29 cellular contexts compared by ENCODE assay signal in the genomic region with DNA sequence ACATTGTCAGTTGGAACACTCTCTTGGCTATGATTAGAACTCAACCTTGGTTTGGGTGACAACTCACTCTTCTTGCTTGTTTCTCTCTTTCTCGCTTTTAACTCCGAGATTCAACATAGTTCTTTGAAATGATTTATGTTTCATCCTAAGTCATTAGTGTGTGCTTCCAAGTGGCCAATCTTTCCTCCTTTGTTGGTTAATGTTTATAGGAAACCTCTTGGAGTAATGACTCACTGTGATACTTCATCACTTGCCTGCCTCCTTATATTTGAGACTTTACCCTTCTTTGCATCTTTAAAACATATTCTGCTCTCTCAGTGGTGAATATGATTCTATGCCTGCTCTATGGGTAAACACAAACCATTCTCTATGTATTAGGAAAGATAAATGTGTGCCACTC.
DNase-seq lines count a peak whose midpoint lies in the region; ATAC-seq and TF ChIP-seq lines count a peak whose summit lies in the region.
"Had no signal": no experiment of that assay in that cellular context is flagged by ENCODE, and none has a peak within 500 bp of the region (broad histone marks: within the 10 kb centered on the region; RNA-seq: fewer than 3 reads in every experiment).

No MANE protein-coding gene starts in this region.

- H2AFZ ChIP-seq in hepatocyte (no peak overlapping the region), parathyroid adenoma (peak overlapping the region; percentile 6)

- peak overlapping the region; percentile 16 for H3K4me2 ChIP-seq in hepatocyte
- H3K4me2 ChIP-seq in parathyroid adenoma (ENCODE audit: low read length): no peak overlapping the region
- H3K4me2 ChIP-seq: BLaER1 had no signal

- in situ Hi-C loops in gastrocnemius medialis (cut with MboI; ENCODE audit: low sequenced_read_pairs in 4 of 4): no loop called here

- no peaks in the 10 kb centered on the region for H3K27me3 ChIP-seq in hepatocyte
- H3K27me3 ChIP-seq in parathyroid adenoma (ENCODE audit: control insufficient read depth, insufficient read depth, low read length): no peaks in the 10 kb centered on the region
- H3K27me3 ChIP-seq in gastrocnemius medialis: no peaks in the 10 kb centered on the region
- H3K27me3 ChIP-seq: BLaER1, dorsolateral prefrontal cortex, heart right ventricle, Peyer's patch had no signal

- H3K4me1 Mint-ChIP-seq in Calu3 (ENCODE audit: low read depth, unreplicated experiment): peaks cover 16% of the 10 kb centered on the region
- H3K4me1 Mint-ChIP-seq: activated CD4-positive, alpha-beta T cell treated with anti-CD3 and anti-CD28 coated beads, Interleukin-2, amount 10 ng/mL, durations not matched to agents 24 days and 14 days; activated naive CD8-positive, alpha-beta T cell treated with anti-CD3 and anti-CD28 coated beads, Interleukin-2, amount 10 ng/mL, durations not matched to agents 7 days and 5 days; naive thymus-derived CD8-positive, alpha-beta T cell had no signal

- H3K36me3 Mint-ChIP-seq in Calu3 (ENCODE audit: insufficient read depth, unreplicated experiment): no peaks in the 10 kb centered on the region
- H3K36me3 Mint-ChIP-seq: activated naive CD8-positive, alpha-beta T cell treated with anti-CD3 and anti-CD28 coated beads, Interleukin-2, amount 10 ng/mL, durations not matched to agents 7 days and 5 days; naive thymus-derived CD8-positive, alpha-beta T cell had no signal

- no peaks in the 10 kb centered on the region for H3K9me3 ChIP-seq in hepatocyte (ENCODE audit: low read depth)
- no peaks in the 10 kb centered on the region for H3K9me3 ChIP-seq in parathyroid adenoma (ENCODE audit: control insufficient read depth, low read length)
- no peaks in the 10 kb centered on the region for H3K9me3 ChIP-seq in gastrocnemius medialis
- H3K9me3 ChIP-seq: BLaER1, Peyer's patch had no signal

- H3K79me2 ChIP-seq in hepatocyte: no peaks in the 10 kb centered on the region
- no peaks in the 10 kb centered on the region for H3K79me2 ChIP-seq in parathyroid adenoma

- TF ChIP-seq POLR2A in gastrocnemius medialis (IDR thresholded peaks at IDR 0.05): no peak

- H3K9me2 ChIP-seq in hepatocyte (replicated peaks; ENCODE audit: insufficient read depth): no peaks in the 10 kb centered on the region

- intact Hi-C loops in Calu3 (cut with micrococcal nuclease; ENCODE audit: unreplicated experiment): loop anchor here (10.0 kb wide), 1 partner anchor 202 kb away; no protein-coding TSS in a partner anchor
- intact Hi-C loops in gastrocnemius medialis (cut with DNase I; ENCODE audit: low total_unique reads): no loop called here

- peak overlapping the region; percentile 37 for H3K27ac Mint-ChIP-seq in Calu3 (ENCODE audit: unreplicated experiment)
- H3K27ac Mint-ChIP-seq: activated CD4-positive, alpha-beta T cell treated with anti-CD3 and anti-CD28 coated beads, Interleukin-2, amount 10 ng/mL, durations not matched to agents 24 days and 14 days; activated naive CD8-positive, alpha-beta T cell treated with anti-CD3 and anti-CD28 coated beads, Interleukin-2, amount 10 ng/mL, durations not matched to agents 7 days and 5 days; naive thymus-derived CD8-positive, alpha-beta T cell; stimulated activated naive CD8-positive, alpha-beta T cell treated with anti-CD3 and anti-CD28 coated beads, Interleukin-15, Interleukin-2, amounts not matched to agents 100 ng/mL and 50 ng/mL, for 24 hours had no signal

- no TSS peak for BruUV-seq in Calu3 (replicated peaks; lab: Mats Ljungman, UMichigan)

- peak overlapping the region; percentile 45 for H3K27ac ChIP-seq in hepatocyte
- no peak overlapping the region for H3K27ac ChIP-seq in parathyroid adenoma
- H3K27ac ChIP-seq in gastrocnemius medialis: no peak overlapping the region
- H3K27ac ChIP-seq: BLaER1, dorsolateral prefrontal cortex, heart right ventricle, Peyer's patch, VCaP had no signal

- H3K4me3 ChIP-seq in hepatocyte: no peak overlapping the region
- H3K4me3 ChIP-seq in parathyroid adenoma (ENCODE audit: low read depth, low read length): no peak overlapping the region
- H3K4me3 ChIP-seq in gastrocnemius medialis: no peak overlapping the region
- H3K4me3 ChIP-seq: BLaER1, dorsolateral prefrontal cortex, GM12878, heart right ventricle, Peyer's patch had no signal

- no peaks in the 10 kb centered on the region for H4K20me1 ChIP-seq in hepatocyte (ENCODE audit: insufficient read depth, poor library complexity, severe bottlenecking)
- H4K20me1 ChIP-seq: BLaER1 had no signal

- H3K27me3 Mint-ChIP-seq in Calu3 (ENCODE audit: unreplicated experiment): no peaks in the 10 kb centered on the region
- H3K27me3 Mint-ChIP-seq: activated CD4-positive, alpha-beta T cell treated with anti-CD3 and anti-CD28 coated beads, Interleukin-2, amount 10 ng/mL, durations not matched to agents 24 days and 14 days; activated naive CD8-positive, alpha-beta T cell treated with anti-CD3 and anti-CD28 coated beads, Interleukin-2, amount 10 ng/mL, durations not matched to agents 7 days and 5 days; naive thymus-derived CD8-positive, alpha-beta T cell; stimulated activated naive CD8-positive, alpha-beta T cell treated with anti-CD3 and anti-CD28 coated beads, Interleukin-15, Interleukin-2, amounts not matched to agents 100 ng/mL and 50 ng/mL, for 24 hours had no signal

- H3K36me3 ChIP-seq in hepatocyte (replicated peaks; ENCODE audit: insufficient read depth, low read depth) (no peaks in the 10 kb centered on the region), parathyroid adenoma (ENCODE audit: control insufficient read depth, insufficient read depth, low read length) (no peaks in the 10 kb centered on the region), gastrocnemius medialis (no peaks in the 10 kb centered on the region)
- H3K36me3 ChIP-seq: BLaER1, heart right ventricle, Peyer's patch had no signal

- ATAC-seq in gastrocnemius medialis (no peak), GM19035 (IDR thresholded peaks at IDR 0.05; ENCODE audit: unreplicated experiment) (no peak)
- ATAC-seq: GM12878; heart right ventricle; left ventricle myocardium superior; naive thymus-derived CD8-positive, alpha-beta T cell had no signal

- TF ChIP-seq CTCF in Calu3 (IDR thresholded peaks at IDR 0.05; ENCODE audit: unreplicated experiment) (no peak), hepatocyte (IDR thresholded peaks at IDR 0.05; ENCODE audit: poor library complexity) (no peak), parathyroid adenoma (IDR thresholded peaks at IDR 0.05) (no peak), gastrocnemius medialis (IDR thresholded peaks at IDR 0.05 in 4 of 5, conservative IDR thresholded peaks at IDR 0.05 in 1 of 5) (no peak)

- H3K4me3 Mint-ChIP-seq in Calu3 (ENCODE audit: low read depth, unreplicated experiment): no peak overlapping the region
- H3K4me3 Mint-ChIP-seq: activated CD4-positive, alpha-beta T cell treated with anti-CD3 and anti-CD28 coated beads, Interleukin-2, amount 10 ng/mL, durations not matched to agents 24 days and 14 days; activated naive CD8-positive, alpha-beta T cell treated with anti-CD3 and anti-CD28 coated beads, Interleukin-2, amount 10 ng/mL, durations not matched to agents 7 days and 5 days; naive thymus-derived CD8-positive, alpha-beta T cell; stimulated activated naive CD8-positive, alpha-beta T cell treated with anti-CD3 and anti-CD28 coated beads, Interleukin-15, Interleukin-2, amounts not matched to agents 100 ng/mL and 50 ng/mL, for 24 hours had no signal

- WGBS in hepatocyte (ENCODE audit: low lambda C conversion rate, missing lambda C conversion rate): 57% methylated on average over 2 of the region's 2 CpGs

- DNase-seq in Calu3: no peak
- peak; percentile 80 for DNase-seq in amniotic epithelial cell (ENCODE audit: low read depth)
- DNase-seq in hepatocyte (ENCODE audit: low spot score): peak; percentile 22
- DNase-seq in NCI-H146 treated with DMSO at 0.1 percent for 48 hours (lab: John Stamatoyannopoulos, UW; ENCODE audit: unreplicated experiment): no peak
- DNase-seq in gastrocnemius medialis: no peak
- DNase-seq in NCI-H2107 treated with DMSO at 0.1 percent for 48 hours (lab: John Stamatoyannopoulos, UW; ENCODE audit: unreplicated experiment): no peak
- DNase-seq: activated CD4-positive, alpha-beta T cell treated with anti-CD3 and anti-CD28 coated beads, Interleukin-2, amount 10 ng/mL, durations not matched to agents 24 days and 14 days; activated effector memory CD4-positive, alpha-beta T cell treated with anti-CD3 and anti-CD28 coated beads, Interleukin-2, amount 50 U/mL, for 16 hours; activated naive CD8-positive, alpha-beta T cell treated with anti-CD3 and anti-CD28 coated beads, Interleukin-2, amount 10 ng/mL, durations not matched to agents 7 days and 5 days; activated T-cell treated with anti-CD3 and anti-CD28 coated beads, Interleukin-2, amount 50 U/mL, for 1 hour; cerebellar nuclear complex; COR-L47; dorsolateral prefrontal cortex; heart right ventricle; left ventricle myocardium superior; midbrain; naive thymus-derived CD8-positive, alpha-beta T cell; NCI-H1048; NCI-H1694 treated with DMSO at 0.1 percent for 48 hours; NCI-H2171; NCI-H524; Peyer's patch; SIG-M5 had no signal

- CTCF ChIA-PET in Calu3 (lab: Charles Lee): no interaction called here

- H3K9ac ChIP-seq in parathyroid adenoma: no peak overlapping the region
- H3K9ac ChIP-seq: BLaER1 had no signal

- H3K4me1 ChIP-seq in hepatocyte (ENCODE audit: insufficient read depth) (no peaks in the 10 kb centered on the region), parathyroid adenoma (peaks cover 22% of the 10 kb centered on the region), gastrocnemius medialis (no peaks in the 10 kb centered on the region)
- H3K4me1 ChIP-seq: BLaER1, heart right ventricle, Peyer's patch had no signal

- H3K9me3 Mint-ChIP-seq in Calu3 (ENCODE audit: low read depth, unreplicated experiment): no peaks in the 10 kb centered on the region
- H3K9me3 Mint-ChIP-seq: activated naive CD8-positive, alpha-beta T cell treated with anti-CD3 and anti-CD28 coated beads, Interleukin-2, amount 10 ng/mL, durations not matched to agents 7 days and 5 days had no signal

Comparison
In these comparisons a context has a peak if more than half of its experiments do, and no peak if none do; other contexts are left out.
1. DNase-seq: peak in amniotic epithelial cell (single experiment) and hepatocyte (single experiment); none in Calu3 (single experiment), NCI-H146 treated with DMSO at 0.1 percent for 48 hours (single experiment), gastrocnemius medialis (0 of 2) and NCI-H2107 treated with DMSO at 0.1 percent for 48 hours (single experiment).